12 cellular contexts compared by ENCODE assay signal in the genomic region with DNA sequence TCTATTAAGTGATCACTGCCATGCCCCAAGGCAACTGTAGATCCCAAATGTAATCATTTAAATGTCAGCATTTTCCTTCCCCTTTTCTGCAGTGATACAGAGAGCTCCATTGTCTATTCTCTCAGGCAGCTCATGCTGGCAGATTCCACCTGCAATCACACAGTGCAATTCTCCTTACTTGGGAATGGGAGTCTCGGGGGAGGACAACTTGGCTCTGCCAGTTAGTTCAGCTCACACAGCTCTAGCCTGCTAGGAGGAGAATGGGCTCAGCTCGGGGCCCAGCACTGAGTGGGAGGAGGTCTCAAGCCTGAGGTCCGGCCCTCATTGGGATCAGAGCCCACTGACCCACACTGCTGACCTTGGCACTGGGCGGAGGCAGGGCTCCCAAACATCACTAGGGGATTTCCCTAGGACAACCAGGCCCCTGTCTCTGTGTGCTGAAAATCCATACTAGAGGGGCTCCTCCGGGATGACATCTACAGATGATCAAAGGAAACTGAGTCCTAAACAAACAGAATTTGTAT.
DNase-seq lines count a peak whose midpoint lies in the region; ATAC-seq, FAIRE-seq and TF ChIP-seq lines count a peak whose summit lies in the region.
"Had no signal": no experiment of that assay in that cellular context is flagged by ENCODE, and none has a peak within 500 bp of the region (broad histone marks: within the 10 kb centered on the region; RNA-seq: fewer than 3 reads in every experiment).

No MANE protein-coding gene starts in this region.

- no peak for TF ChIP-seq CTCF in PC-3 (conservative IDR thresholded peaks at IDR 0.05; ENCODE audit: low read depth, low read length)
- no peak for TF ChIP-seq CTCF in gastroesophageal sphincter (IDR thresholded peaks at IDR 0.05)
- TF ChIP-seq CTCF in neural progenitor cell (IDR thresholded peaks at IDR 0.05) = no peak

- TF ChIP-seq EP300 in gastroesophageal sphincter (IDR thresholded peaks at IDR 0.05) = no peak

- no peaks in the 10 kb centered on the region for H3K9me2 ChIP-seq in PC-3 (replicated peaks; ENCODE audit: low read length)

- H3K36me3 Mint-ChIP-seq in CD4-positive, CD25-positive, alpha-beta regulatory T cell = peaks cover 5% of the 10 kb centered on the region
- H3K36me3 Mint-ChIP-seq in neural progenitor cell = no peaks in the 10 kb centered on the region
- H3K36me3 Mint-ChIP-seq: type B pancreatic cell had no signal

- intact Hi-C loops in PC-3 (cut with micrococcal nuclease) = no loop called here

- no peaks in the 10 kb centered on the region for H3F3A ChIP-seq in PC-3 (ENCODE audit: low read length, unreplicated experiment)
- H3F3A ChIP-seq in neural progenitor cell (ENCODE audit: low read depth) = no peaks in the 10 kb centered on the region

- CTCF ChIA-PET in PC-3 (lab: Charles Lee) = interaction anchor here (0.6 to 1.3 kb wide), 2 partner anchors 75 to 219 kb away, joined by 3 to 10 read pairs; no protein-coding TSS in a partner anchor

- H3K4me3 Mint-ChIP-seq in CD4-positive, CD25-positive, alpha-beta regulatory T cell = no peak overlapping the region
- no peak overlapping the region for H3K4me3 Mint-ChIP-seq in neural progenitor cell
- H3K4me3 Mint-ChIP-seq: type B pancreatic cell had no signal

- H2AFZ ChIP-seq in PC-3 (ENCODE audit: low read length) = no peak overlapping the region
- H2AFZ ChIP-seq in neural progenitor cell (replicated peaks) = no peak overlapping the region

- H3K4me2 ChIP-seq in PC-3 (ENCODE audit: low read length) (peak overlapping the region; percentile 70), neural progenitor cell (no peak overlapping the region)

- FAIRE-seq in RCC 7860 (lab: Jason Lieb, UNC) = no peak

- no peak for TF ChIP-seq POLR2A in gastroesophageal sphincter (IDR thresholded peaks at IDR 0.05)

- ATAC-seq in CD4-positive, CD25-positive, alpha-beta regulatory T cell (ENCODE audit: low read depth in 2 of 2) = no peak
- ATAC-seq in PC-3 (peak; percentile 68), gastroesophageal sphincter (peak; percentile 30), HG02840 (IDR thresholded peaks at IDR 0.05; ENCODE audit: low FRiP score, unreplicated experiment) (no peak), HG02870 (IDR thresholded peaks at IDR 0.05; ENCODE audit: unreplicated experiment) (no peak)

- no peaks in the 10 kb centered on the region for H3K9me3 Mint-ChIP-seq in CD4-positive, CD25-positive, alpha-beta regulatory T cell
- H3K9me3 Mint-ChIP-seq in neural progenitor cell = no peaks in the 10 kb centered on the region
- H3K9me3 Mint-ChIP-seq: type B pancreatic cell had no signal

- H3K27ac Mint-ChIP-seq in CD4-positive, CD25-positive, alpha-beta regulatory T cell = peak overlapping the region in 2 of 3 donors; percentile 35 to 46
- H3K27ac Mint-ChIP-seq in neural progenitor cell = no peak overlapping the region
- H3K27ac Mint-ChIP-seq: type B pancreatic cell had no signal

- H3K79me2 ChIP-seq in PC-3 (ENCODE audit: low read length) (no peaks in the 10 kb centered on the region), neural progenitor cell (ENCODE audit: low read depth) (no peaks in the 10 kb centered on the region)

- no peaks in the 10 kb centered on the region for H3K9me3 ChIP-seq in CD4-positive, CD25-positive, alpha-beta regulatory T cell (ENCODE audit: control insufficient read depth in 2 of 2, low read length in 2 of 2)
- H3K9me3 ChIP-seq in PC-3 (ENCODE audit: low read length) = no peaks in the 10 kb centered on the region
- no peaks in the 10 kb centered on the region for H3K9me3 ChIP-seq in gastroesophageal sphincter
- H3K9me3 ChIP-seq in neural progenitor cell (ENCODE audit: low read depth) = no peaks in the 10 kb centered on the region
- H3K9me3 ChIP-seq: neutrophil had no signal

- no peak overlapping the region for H3K4me3 ChIP-seq in CD4-positive, CD25-positive, alpha-beta regulatory T cell (ENCODE audit: low read depth, low read length)
- H3K4me3 ChIP-seq in PC-3 (ENCODE audit: low read length) (no peak overlapping the region), gastroesophageal sphincter (no peak overlapping the region), neural progenitor cell (no peak overlapping the region)

- BruUV-seq in PC-3 (replicated peaks; lab: Mats Ljungman, UMichigan) = no TSS peak

- POLR2A ChIA-PET in PC-3 (lab: Charles Lee; ENCODE audit: unreplicated experiment) = interaction anchor here (0.7 to 0.8 kb wide), 2 partner anchors 10 to 76 kb away, joined by 6 to 8 read pairs; no protein-coding TSS in a partner anchor

- WGBS in gastroesophageal sphincter (ENCODE audit: low coverage in 1 of 2), 2 donors = 10 to 17% methylated on average over 1 to 2 of the region's 5 CpGs

- no peak for DNase-seq in CD4-positive, CD25-positive, alpha-beta regulatory T cell
- DNase-seq in PC-3 (peak; percentile 46), neural progenitor cell (ENCODE audit: low spot score) (peak; percentile 14), NCI-H1417 treated with DMSO at 0.1 percent for 48 hours (lab: John Stamatoyannopoulos, UW) (no peak), RCC 7860 (ENCODE audit: low spot score) (no peak)
- DNase-seq: NCI-H187 treated with DMSO at 0.1 percent for 48 hours, SW 1271 had no signal

- H3K9ac ChIP-seq in PC-3 (ENCODE audit: low read length) (peak overlapping the region; percentile 19; the same call in 1 of the 2 replicates), neural progenitor cell (no peak overlapping the region)

- H3K27ac ChIP-seq in CD4-positive, CD25-positive, alpha-beta regulatory T cell (ENCODE audit: insufficient read depth, low read length, poor library complexity, severe bottlenecking) = no peak overlapping the region
- H3K27ac ChIP-seq in PC-3 (ENCODE audit: low read length) = peak overlapping the region; percentile 72
- H3K27ac ChIP-seq in gastroesophageal sphincter = peak overlapping the region in 3 of 4 donors; percentile 42 to 63 (median 43)
- no peak overlapping the region for H3K27ac ChIP-seq in neural progenitor cell
- H3K27ac ChIP-seq: neutrophil had no signal

- peaks cover 13 to 30% (median 18%) of the 10 kb centered on the region in 4 donors for H3K4me1 Mint-ChIP-seq in CD4-positive, CD25-positive, alpha-beta regulatory T cell
- peaks cover 16% of the 10 kb centered on the region for H3K4me1 Mint-ChIP-seq in neural progenitor cell

- H4K20me1 ChIP-seq in PC-3 (ENCODE audit: low read length) = no peaks in the 10 kb centered on the region
- no peaks in the 10 kb centered on the region for H4K20me1 ChIP-seq in neural progenitor cell (ENCODE audit: low read depth)

- no peaks in the 10 kb centered on the region for H3K27me3 Mint-ChIP-seq in CD4-positive, CD25-positive, alpha-beta regulatory T cell
- H3K27me3 Mint-ChIP-seq in neural progenitor cell (ENCODE audit: insufficient read depth, low read depth) = peaks cover 5% of the 10 kb centered on the region
- H3K27me3 Mint-ChIP-seq: type B pancreatic cell had no signal

- no peaks in the 10 kb centered on the region for H3K27me3 ChIP-seq in CD4-positive, CD25-positive, alpha-beta regulatory T cell (ENCODE audit: control insufficient read depth, insufficient read depth, low read length)
- H3K27me3 ChIP-seq in PC-3 (ENCODE audit: low read length) (no peaks in the 10 kb centered on the region), gastroesophageal sphincter (no peaks in the 10 kb centered on the region), neural progenitor cell (no peaks in the 10 kb centered on the region)
- H3K27me3 ChIP-seq: neutrophil had no signal

- peaks cover 17% of the 10 kb centered on the region for H3K4me1 ChIP-seq in CD4-positive, CD25-positive, alpha-beta regulatory T cell (ENCODE audit: control insufficient read depth, insufficient read depth, low read length, poor library complexity, severe bottlenecking)
- H3K4me1 ChIP-seq in PC-3 (ENCODE audit: insufficient read depth, low read length) = peaks cover 42% of the 10 kb centered on the region
- peaks cover 0 to 22% (median 17%) of the 10 kb centered on the region in 3 donors for H3K4me1 ChIP-seq in gastroesophageal sphincter
- H3K4me1 ChIP-seq in neural progenitor cell = peaks cover 4% of the 10 kb centered on the region

- H3K36me3 ChIP-seq in CD4-positive, CD25-positive, alpha-beta regulatory T cell (ENCODE audit: control insufficient read depth, insufficient read depth, low read length) = no peaks in the 10 kb centered on the region
- H3K36me3 ChIP-seq in PC-3 (ENCODE audit: low read depth, low read length) = no peaks in the 10 kb centered on the region
- H3K36me3 ChIP-seq in gastroesophageal sphincter = no peaks in the 10 kb centered on the region
- no peaks in the 10 kb centered on the region for H3K36me3 ChIP-seq in neural progenitor cell
- H3K36me3 ChIP-seq: neutrophil had no signal

Comparison
In these comparisons a context has a peak if more than half of its experiments do, and no peak if none do; other contexts are left out.
1. ATAC-seq: peak in PC-3 (single experiment) and gastroesophageal sphincter (single experiment); none in CD4-positive, CD25-positive, alpha-beta regulatory T cell (0 of 2), HG02840 (single experiment) and HG02870 (single experiment).
2. DNase-seq: peak in PC-3 (single experiment) and neural progenitor cell (single experiment); none in CD4-positive, CD25-positive, alpha-beta regulatory T cell (0 of 3), NCI-H1417 treated with DMSO at 0.1 percent for 48 hours (single experiment) and RCC 7860 (single experiment).
3. H3K27ac ChIP-seq: peak in PC-3 (single experiment) and gastroesophageal sphincter (3 of 4); none in CD4-positive, CD25-positive, alpha-beta regulatory T cell (single experiment) and neural progenitor cell (single experiment).